ENCODE assay signal across 9 cellular contexts in genomic region chr3:23611737-23612295, GRCh38.
A peak's percentile ranks its signal among the peaks of the same experiment; 100 is the strongest.
DNase-seq lines count a peak whose midpoint lies in the region; ATAC-seq and TF ChIP-seq lines count a peak whose summit lies in the region.
"Had no signal": no experiment of that assay in that cellular context is flagged by ENCODE, and none has a peak within 500 bp of the region (broad histone marks: within the 10 kb centered on the region; RNA-seq: fewer than 3 reads in every experiment).

No MANE protein-coding gene starts in this region.

- H4K5ac ChIP-seq in mesendoderm (ENCODE audit: low read length) = no peak overlapping the region

- H3K27me3 ChIP-seq in mesendoderm (ENCODE audit: insufficient read depth, low read length, poor library complexity) (no peaks in the 10 kb centered on the region), aorta (ENCODE audit: control insufficient read depth in 1 of 2, insufficient read depth in 2 of 2, low read length in 1 of 2) (no peaks in the 10 kb centered on the region)

- H3K4me3 Mint-ChIP-seq in stimulated activated naive CD8-positive, alpha-beta T cell treated with anti-CD3 and anti-CD28 coated beads, Interleukin-15, amount 100 ng/mL, for 72 hours = peak overlapping the region in 1 of 2 donors; percentile 38
- H3K4me3 Mint-ChIP-seq in brain = peak overlapping the region in 3 of 5 experiments; percentile 4 to 43 (median 37)

- peak overlapping the region in 1 of 2 donors; percentile 21 for H3K27ac Mint-ChIP-seq in stimulated activated naive CD8-positive, alpha-beta T cell treated with anti-CD3 and anti-CD28 coated beads, Interleukin-15, amount 100 ng/mL, for 72 hours
- H3K27ac Mint-ChIP-seq in brain = peak overlapping the region in 1 of 5 experiments; percentile 15

- no peak for TF ChIP-seq CTCF in brain (conservative IDR thresholded peaks at IDR 0.05)
- no peak for TF ChIP-seq CTCF in GM13976 (IDR thresholded peaks at IDR 0.05; ENCODE audit: borderline replicate concordance, control extremely low read depth, extremely low read depth, insufficient read depth, missing control alignments)

- H3K27me3 Mint-ChIP-seq in stimulated activated naive CD8-positive, alpha-beta T cell treated with anti-CD3 and anti-CD28 coated beads, Interleukin-15, amount 100 ng/mL, for 72 hours = peaks cover 6% of the 10 kb centered on the region
- H3K27me3 Mint-ChIP-seq in brain = peaks cover 9% of the 10 kb centered on the region

- H3K9me3 Mint-ChIP-seq in stimulated activated naive CD8-positive, alpha-beta T cell treated with anti-CD3 and anti-CD28 coated beads, Interleukin-15, amount 100 ng/mL, for 72 hours = peaks cover 0 to 7% of the 10 kb centered on the region in 2 donors
- H3K9me3 Mint-ChIP-seq in brain = peaks cover 0 to 6% (median 0%) of the 10 kb centered on the region in 5 experiments

- no peak overlapping the region for H3K9ac ChIP-seq in mesendoderm (ENCODE audit: low read length)

- intact Hi-C loops in aorta (cut with DNase I) = loop anchor here in 1 of 2 donors (10.0 kb wide), 1 partner anchor 193 kb away; the partner anchor contains the start of gene UBE2E1

- H3K4me2 ChIP-seq in mesendoderm (ENCODE audit: low read length) = no peak overlapping the region

- H4K8ac ChIP-seq in mesendoderm (ENCODE audit: low read depth, low read length) = no peak overlapping the region

- DNase-seq in stimulated activated naive CD8-positive, alpha-beta T cell treated with anti-CD3 and anti-CD28 coated beads, Interleukin-15, Interleukin-2, amounts not matched to agents 100 U/mL and 50 U/mL, for 24 hours = no peak
- DNase-seq in stimulated activated naive CD8-positive, alpha-beta T cell treated with anti-CD3 and anti-CD28 coated beads, Interleukin-15, amount 100 ng/mL, for 72 hours = no peak
- peak; percentile 37 for DNase-seq in mesendoderm
- peak; percentile 85 to 89 for DNase-seq in aorta
- no peak for DNase-seq in NCI-H1105 treated with DMSO at 0.1 percent for 48 hours (lab: John Stamatoyannopoulos, UW)
- no peak for DNase-seq in GM13976 (ENCODE audit: low spot score)
- DNase-seq: NCI-H510A had no signal

- H3K56ac ChIP-seq in mesendoderm (ENCODE audit: low read length) = no peak overlapping the region

- H3K18ac ChIP-seq in mesendoderm (ENCODE audit: low read length) = peak overlapping the region; percentile 90

- no CpG with 5 or more reads among the region's 13 CpGs for WGBS in mesendoderm (ENCODE audit: extremely low coverage, insufficient coverage, low lambda C conversion rate)
- 4% methylated on average over 13 of the region's 13 CpGs for WGBS in aorta, 2 donors

- H3K4me1 ChIP-seq in mesendoderm (ENCODE audit: control insufficient read depth, low read depth, low read length) (peaks cover 2% of the 10 kb centered on the region), aorta (ENCODE audit: control insufficient read depth in 1 of 2, insufficient read depth in 2 of 2, low read length in 2 of 2) (no peaks in the 10 kb centered on the region)

- H3K27ac ChIP-seq in mesendoderm (ENCODE audit: low read depth, low read length) = no peak overlapping the region
- peak overlapping the region; percentile 28 to 69 for H3K27ac ChIP-seq in aorta (ENCODE audit: low read depth in 1 of 2, low read length in 2 of 2)

- ATAC-seq in stimulated activated naive CD8-positive, alpha-beta T cell treated with anti-CD3 and anti-CD28 coated beads, Interleukin-15, Interleukin-2, amounts not matched to agents 100 U/mL and 50 U/mL, for 24 hours = peak; percentile 59
- ATAC-seq in stimulated activated naive CD8-positive, alpha-beta T cell treated with anti-CD3 and anti-CD28 coated beads, Interleukin-15, amount 100 ng/mL, for 72 hours = no peak
- peak; percentile 78 for ATAC-seq in aorta (ENCODE audit: low FRiP score)
- no peak for ATAC-seq in GM21390 (IDR thresholded peaks at IDR 0.05; ENCODE audit: unreplicated experiment)

- H3K23ac ChIP-seq in mesendoderm (ENCODE audit: low read length) = no peak overlapping the region

- in situ Hi-C loops in GM13976 (cut with MboI; ENCODE audit: low sequenced_read_pairs, unreplicated experiment) = no loop called here

- peaks cover 14% of the 10 kb centered on the region for H3K4me1 Mint-ChIP-seq in stimulated activated naive CD8-positive, alpha-beta T cell treated with anti-CD3 and anti-CD28 coated beads, Interleukin-15, amount 100 ng/mL, for 72 hours
- H3K4me1 Mint-ChIP-seq in brain = peaks cover 24% of the 10 kb centered on the region

- H3K79me2 ChIP-seq in mesendoderm (ENCODE audit: control insufficient read depth, insufficient read depth, low read length) = no peaks in the 10 kb centered on the region

- no peaks in the 10 kb centered on the region for H3K36me3 ChIP-seq in mesendoderm (ENCODE audit: control insufficient read depth, insufficient read depth, low read length)
- H3K36me3 ChIP-seq in aorta (ENCODE audit: control insufficient read depth in 1 of 2, insufficient read depth in 2 of 2, low read length in 1 of 2) = no peaks in the 10 kb centered on the region

- no peaks in the 10 kb centered on the region for H3K36me3 Mint-ChIP-seq in brain

- no peak overlapping the region for H3K4ac ChIP-seq in mesendoderm (ENCODE audit: low read depth, low read length)

- no peaks in the 10 kb centered on the region for H3K9me3 ChIP-seq in aorta (ENCODE audit: control insufficient read depth, low read length)

- peak overlapping the region; percentile 62 for H2BK120ac ChIP-seq in mesendoderm (ENCODE audit: low read depth, low read length)

- no peaks in the 10 kb centered on the region for H3K79me1 ChIP-seq in mesendoderm (ENCODE audit: low read length)

- H3K4me3 ChIP-seq in mesendoderm (ENCODE audit: low read length) (no peak overlapping the region), aorta (ENCODE audit: low read length in 2 of 2) (peak overlapping the region; percentile 2 to 11)

- H2BK15ac ChIP-seq in mesendoderm (replicated peaks; ENCODE audit: low read depth) = no peak overlapping the region

- no peak overlapping the region for H2AK5ac ChIP-seq in mesendoderm (ENCODE audit: low read length)

- H2BK5ac ChIP-seq in mesendoderm (ENCODE audit: low read length) = no peak overlapping the region

Comparison
In these comparisons a context has a peak if more than half of its experiments do, and no peak if none do; other contexts are left out.
1. ATAC-seq: peak in stimulated activated naive CD8-positive, alpha-beta T cell treated with anti-CD3 and anti-CD28 coated beads, Interleukin-15, Interleukin-2, amounts not matched to agents 100 U/mL and 50 U/mL, for 24 hours (single experiment) and aorta (single experiment); none in stimulated activated naive CD8-positive, alpha-beta T cell treated with anti-CD3 and anti-CD28 coated beads, Interleukin-15, amount 100 ng/mL, for 72 hours (single experiment) and GM21390 (single experiment).
2. DNase-seq: peak in mesendoderm (single experiment) and aorta (2 of 2); none in stimulated activated naive CD8-positive, alpha-beta T cell treated with anti-CD3 and anti-CD28 coated beads, Interleukin-15, Interleukin-2, amounts not matched to agents 100 U/mL and 50 U/mL, for 24 hours (single experiment), stimulated activated naive CD8-positive, alpha-beta T cell treated with anti-CD3 and anti-CD28 coated beads, Interleukin-15, amount 100 ng/mL, for 72 hours (0 of 2), NCI-H1105 treated with DMSO at 0.1 percent for 48 hours (single experiment) and GM13976 (single experiment).